1 cellular context compared by ENCODE assay signal in genomic region chr1:172662464-172663109, GRCh38.
TF ChIP-seq lines count a peak whose summit lies in the region.

No MANE protein-coding gene starts in this region.

TF ChIP-seq in HEK293, 187 proteins besides CTCF, POLR2A, EP300 and RAD21 (continued from another document):
- no peak for TF ChIP-seq ZNF398 (tag by site-specific recombination; IDR thresholded peaks at IDR 0.05)
- no peak for TF ChIP-seq SETDB1 (IDR thresholded peaks at IDR 0.05; ENCODE audit: insufficient read length, low read length)
- no peak for TF ChIP-seq ZNF596 (tag by site-specific recombination; IDR thresholded peaks at IDR 0.05)
- TF ChIP-seq ZNF626 (tag by site-specific recombination; IDR thresholded peaks at IDR 0.05), result no peak
- TF ChIP-seq ZNF561 (tag by site-specific recombination; IDR thresholded peaks at IDR 0.05; ENCODE audit: borderline replicate concordance), result no peak
- no peak for TF ChIP-seq MZF1 (tag by site-specific recombination; IDR thresholded peaks at IDR 0.05; ENCODE audit: borderline replicate concordance)
- no peak for TF ChIP-seq ZNF202 (tag by site-specific recombination; IDR thresholded peaks at IDR 0.05; ENCODE audit: borderline replicate concordance)
- peak; percentile 69 for TF ChIP-seq ZNF623 (tag by site-specific recombination; IDR thresholded peaks at IDR 0.05)
- no peak for TF ChIP-seq ZNF548 (tag by site-specific recombination; IDR thresholded peaks at IDR 0.05)
- no peak for TF ChIP-seq KLF10 (tag by site-specific recombination; IDR thresholded peaks at IDR 0.05)
- no peak for TF ChIP-seq ZBTB17 (tag by site-specific recombination; IDR thresholded peaks at IDR 0.05)
- TF ChIP-seq ZNF132 (tag by site-specific recombination; IDR thresholded peaks at IDR 0.05; ENCODE audit: borderline replicate concordance), result no peak
- no peak for TF ChIP-seq ZNF423 (tag by site-specific recombination; IDR thresholded peaks at IDR 0.05)
- TF ChIP-seq SCRT2 (tag by site-specific recombination; IDR thresholded peaks at IDR 0.05), result peak; percentile 92
- no peak for TF ChIP-seq PRDM4 (tag by site-specific recombination; IDR thresholded peaks at IDR 0.05)
- no peak for TF ChIP-seq ZNF2 (tag by site-specific recombination; IDR thresholded peaks at IDR 0.05)
- no peak for TF ChIP-seq OVOL3 (tag by site-specific recombination; IDR thresholded peaks at IDR 0.05)
- TF ChIP-seq ZNF600 (tag by site-specific recombination; IDR thresholded peaks at IDR 0.05), result 0 out of 2 replicates have a peak, but pooled peaks have one; percentile 53
- TF ChIP-seq KLF7 (tag by site-specific recombination; IDR thresholded peaks at IDR 0.05; ENCODE audit: borderline replicate concordance), result no peak
- no peak for TF ChIP-seq ZNF19 (tag by site-specific recombination; IDR thresholded peaks at IDR 0.05; ENCODE audit: low read depth)
- TF ChIP-seq ZNF621 (tag by site-specific recombination; IDR thresholded peaks at IDR 0.05), result no peak
- no peak for TF ChIP-seq ZNF366 (tag by site-specific recombination; conservative IDR thresholded peaks at IDR 0.05)
- no peak for TF ChIP-seq ZNF155 (tag by site-specific recombination; IDR thresholded peaks at IDR 0.05)
- no peak for TF ChIP-seq RBAK (tag by site-specific recombination; IDR thresholded peaks at IDR 0.05)
